In the genomic region with DNA sequence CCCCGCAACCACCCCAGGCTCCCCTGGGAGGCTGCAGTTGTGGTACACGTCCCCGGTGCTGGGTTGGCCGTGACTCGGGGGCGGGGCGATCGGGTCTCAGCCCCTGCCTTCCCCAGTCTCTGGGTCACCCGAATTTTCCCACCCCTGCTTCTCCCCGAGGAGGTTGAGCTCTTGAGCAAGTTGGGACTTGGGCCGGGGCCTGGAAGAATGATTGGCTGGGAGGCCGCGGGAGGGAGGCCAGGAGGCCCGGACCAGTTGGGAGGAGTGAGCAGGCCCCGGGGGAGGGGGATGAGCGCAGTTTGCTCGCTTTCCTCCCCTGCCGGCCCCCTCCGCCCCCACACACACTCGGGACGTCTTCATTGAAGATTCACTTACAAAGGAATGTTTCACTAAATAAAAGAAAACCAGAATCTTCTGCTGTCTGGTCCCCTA, we compare ENCODE assay signal across 8 cellular contexts. TPM values are rescaled to one million over a fixed set of nuclear protein-coding genes. Genes with fewer than 3 reads are reported as not detected.
DNase-seq lines count a peak whose midpoint lies in the region; ATAC-seq and TF ChIP-seq lines count a peak whose summit lies in the region.

No MANE protein-coding gene starts in this region.

- TF ChIP-seq CTCF in A673 (conservative IDR thresholded peaks at IDR 0.05; ENCODE audit: low read depth, low read length) (no peak), left lung (IDR thresholded peaks at IDR 0.05) (no peak)

- H3K36me3 ChIP-seq in A673 (ENCODE audit: insufficient read depth, low read length, poor library complexity, severe bottlenecking) (no peaks in the 10 kb centered on the region), left lung (no peaks in the 10 kb centered on the region)

- no peaks in the 10 kb centered on the region for H3K27me3 Mint-ChIP-seq in dendritic cell treated with granulocyte-macrophage colony-stimulating factor and Interleukin-4, amounts not matched to agents 40 ng/mL and 50 ng/mL, for 4 days
- H3K27me3 Mint-ChIP-seq in stimulated activated naive B cell treated with anti-CD40 and anti-IgM and Interleukin-4, amounts not matched to agents 10 μg/mL and 1 μg/mL and 100 μg/mL, for 72 hours, result peaks cover 0 to 5% of the 10 kb centered on the region in 2 donors

- H3K9me3 ChIP-seq in A673 (ENCODE audit: low read depth, low read length, poor library complexity, severe bottlenecking) (no peaks in the 10 kb centered on the region), left lung (no peaks in the 10 kb centered on the region)

- peaks cover 50% of the 10 kb centered on the region for H3K4me1 Mint-ChIP-seq in dendritic cell treated with granulocyte-macrophage colony-stimulating factor and Interleukin-4, amounts not matched to agents 40 ng/mL and 50 ng/mL, for 4 days (ENCODE audit: low read depth)
- H3K4me1 Mint-ChIP-seq in stimulated activated naive B cell treated with anti-CD40 and anti-IgM and Interleukin-4, amounts not matched to agents 10 μg/mL and 1 μg/mL and 100 μg/mL, for 72 hours, result peaks cover 29 to 57% of the 10 kb centered on the region in 2 donors

- peak overlapping the region; percentile 82 for H3K27ac Mint-ChIP-seq in dendritic cell treated with granulocyte-macrophage colony-stimulating factor and Interleukin-4, amounts not matched to agents 40 ng/mL and 50 ng/mL, for 4 days
- peak overlapping the region; percentile 92 for H3K27ac Mint-ChIP-seq in stimulated activated naive B cell treated with anti-CD40 and anti-IgM and Interleukin-4, amounts not matched to agents 10 μg/mL and 1 μg/mL and 100 μg/mL, for 72 hours

- H3K27ac ChIP-seq in A673 (ENCODE audit: low read depth, low read length, poor library complexity, severe bottlenecking), result peak overlapping the region; percentile 61
- peak overlapping the region; percentile 80 to 92 for H3K27ac ChIP-seq in left lung

- peaks cover 32% of the 10 kb centered on the region for H3K36me3 Mint-ChIP-seq in dendritic cell treated with granulocyte-macrophage colony-stimulating factor and Interleukin-4, amounts not matched to agents 40 ng/mL and 50 ng/mL, for 4 days (ENCODE audit: low read depth)
- H3K36me3 Mint-ChIP-seq in stimulated activated naive B cell treated with anti-CD40 and anti-IgM and Interleukin-4, amounts not matched to agents 10 μg/mL and 1 μg/mL and 100 μg/mL, for 72 hours, result peaks cover 13 to 26% of the 10 kb centered on the region in 2 donors

- no TSS peak for BruUV-seq in A673 (replicated peaks; lab: Mats Ljungman, UMichigan)

- intact Hi-C loops in A673 (cut with micrococcal nuclease; ENCODE audit: unreplicated experiment) (no loop called here), left lung (cut with DNase I) (no loop called here)
- intact Hi-C loops in dendritic cell treated with granulocyte-macrophage colony-stimulating factor and Interleukin-4, amounts not matched to agents 40 ng/mL and 50 ng/mL, for 4 days (cut with micrococcal nuclease), result no loop called here

- H3K4me3 Mint-ChIP-seq in dendritic cell treated with granulocyte-macrophage colony-stimulating factor and Interleukin-4, amounts not matched to agents 40 ng/mL and 50 ng/mL, for 4 days, result peak overlapping the region; percentile 69
- H3K4me3 Mint-ChIP-seq in stimulated activated naive B cell treated with anti-CD40 and anti-IgM and Interleukin-4, amounts not matched to agents 10 μg/mL and 1 μg/mL and 100 μg/mL, for 72 hours, result peak overlapping the region; percentile 88

- peak; percentile 7 for ATAC-seq in left lung
- ATAC-seq in stimulated activated naive B cell treated with anti-CD40 and anti-IgM and Interleukin-4, amounts not matched to agents 10 μg/mL and 1 μg/mL and 100 μg/mL, for 72 hours (replicated peaks), result no peak
- no peak for ATAC-seq in GM19035 (IDR thresholded peaks at IDR 0.05; ENCODE audit: unreplicated experiment)
- no peak for ATAC-seq in HG03196 (IDR thresholded peaks at IDR 0.05; ENCODE audit: unreplicated experiment)

- CTCF ChIA-PET in A673 (lab: Charles Lee), result interaction anchor here (1.6 kb wide), 1 partner anchor 8 kb away, joined by 14 read pairs; a partner anchor contains a TSS

- peak overlapping the region; percentile 15 for H3K4me3 ChIP-seq in A673 (ENCODE audit: low read depth, low read length, poor library complexity, severe bottlenecking)
- H3K4me3 ChIP-seq in left lung, result peak overlapping the region; percentile 25 to 46

- DNase-seq in A673 (ENCODE audit: low spot score) (peak; percentile 68), LHCN-M2 (ENCODE audit: low read depth) (peak; percentile 29), left lung (peak; percentile 85 to 87), NCI-H345 treated with DMSO at 0.1 percent for 48 hours (lab: John Stamatoyannopoulos, UW; ENCODE audit: unreplicated experiment) (no peak)
- peak; percentile 51 for DNase-seq in stimulated activated naive B cell treated with anti-CD40 and anti-IgM and Interleukin-4, amounts not matched to agents 10 μg/mL and 1 μg/mL and 100 μg/mL, for 72 hours

- H3K9me3 Mint-ChIP-seq in dendritic cell treated with granulocyte-macrophage colony-stimulating factor and Interleukin-4, amounts not matched to agents 40 ng/mL and 50 ng/mL, for 4 days, result no peaks in the 10 kb centered on the region
- no peaks in the 10 kb centered on the region for H3K9me3 Mint-ChIP-seq in stimulated activated naive B cell treated with anti-CD40 and anti-IgM and Interleukin-4, amounts not matched to agents 10 μg/mL and 1 μg/mL and 100 μg/mL, for 72 hours

- H3K4me1 ChIP-seq in A673 (ENCODE audit: insufficient read depth, low read length, poor library complexity, severe bottlenecking) (peaks cover 20% of the 10 kb centered on the region), left lung (peaks cover 9 to 36% of the 10 kb centered on the region in 2 donors)

- POLR2A ChIA-PET in A673 (lab: Charles Lee; ENCODE audit: low non-redundant PET), result interaction anchor here (0.6 kb wide), 1 partner anchor 1044 kb away, joined by 16 read pairs; no protein-coding TSS in a partner anchor

- H3K27me3 ChIP-seq in A673 (replicated peaks; ENCODE audit: insufficient read depth, low read depth, low read length, poor library complexity) (no peaks in the 10 kb centered on the region), left lung (no peaks in the 10 kb centered on the region)

RNA-seq across cellular contexts. Expression of a gene that starts 4.5 kb away (rescaled TPM):
- total RNA-seq in A673 (2021) (21.2 and 22.1 TPM in 2 replicates), LHCN-M2 (2014; rRNA removed) (7.2 and 11.1 TPM in 2 replicates), left lung (10 to 100 TPM; 27.3 to 34.6 TPM)
- 18.9 TPM for polyA plus RNA-seq in LHCN-M2 (2012)

RNA-seq across cellular contexts. Expression of a gene that starts 8.3 kb away (rescaled TPM):
- total RNA-seq in A673 (2021) (1.4 and 4.2 TPM in 2 replicates), LHCN-M2 (2014; rRNA removed) (3.1 and 4.4 TPM in 2 replicates), left lung (10 to 100 TPM; 10.6 to 15.7 TPM)
- 5.1 TPM for polyA plus RNA-seq in LHCN-M2 (2012)

RNA-seq across cellular contexts. Expression of a gene that starts 11.5 kb away (rescaled TPM):
- 12.0 and 18.5 TPM in 2 replicates for total RNA-seq in A673 (2021)
- total RNA-seq in LHCN-M2 (2014; rRNA removed), result 36.5 and 146 TPM in 2 replicates
- 73.9 TPM for polyA plus RNA-seq in LHCN-M2 (2012)
- total RNA-seq in left lung, result 10 to 100 TPM; 41.0 to 49.1 TPM

RNA-seq across cellular contexts. Expression of a gene that starts 17.9 kb away (rescaled TPM):
- total RNA-seq in A673 (2021) (4.6 and 4.8 TPM in 2 replicates), LHCN-M2 (2014; rRNA removed) (5.0 and 11.6 TPM in 2 replicates), left lung (1 to 10 TPM; 5.4 to 6.0 TPM)
- polyA plus RNA-seq in LHCN-M2 (2012), result 6.6 TPM
